Comparison of ENCODE assay signal across 11 cellular contexts in genomic region chr12:75366629-75367028, GRCh38. TPM values are rescaled to one million over a fixed set of nuclear protein-coding genes. Genes with fewer than 3 reads are reported as not detected.
A peak's percentile ranks its signal among the peaks of the same experiment; 100 is the strongest.
DNase-seq lines count a peak whose midpoint lies in the region; ATAC-seq and FAIRE-seq lines count a peak whose summit lies in the region.
"Had no signal": no experiment of that assay in that cellular context is flagged by ENCODE, and none has a peak within 500 bp of the region (broad histone marks: within the 10 kb centered on the region; RNA-seq: fewer than 3 reads in every experiment).

No MANE protein-coding gene starts in this region.

- H3K4me1 Mint-ChIP-seq in activated T-cell treated with anti-CD3 and anti-CD28 coated beads, Interleukin-2, amount 50 U/mL, for 24 hours (ENCODE audit: low read depth): peaks cover 11% of the 10 kb centered on the region

- H3K4me3 Mint-ChIP-seq in activated T-cell treated with anti-CD3 and anti-CD28 coated beads, Interleukin-2, amount 50 U/mL, for 24 hours: no peak overlapping the region
- H3K4me3 Mint-ChIP-seq: activated CD4-positive, alpha-beta T cell treated with anti-CD3 and anti-CD28 coated beads, Interleukin-2, amount 10 ng/mL, durations not matched to agents 7 days and 5 days had no signal

- no peak for FAIRE-seq in RCC 7860 (lab: Jason Lieb, UNC)
- FAIRE-seq: GM18507 had no signal

- no peaks in the 10 kb centered on the region for H3K27me3 ChIP-seq in iPS-18a (ENCODE audit: control insufficient read depth, insufficient read depth, low read length)

- no peaks in the 10 kb centered on the region for H3K9me3 Mint-ChIP-seq in activated T-cell treated with anti-CD3 and anti-CD28 coated beads, Interleukin-2, amount 50 U/mL, for 24 hours
- H3K9me3 Mint-ChIP-seq: activated CD4-positive, alpha-beta T cell treated with anti-CD3 and anti-CD28 coated beads, Interleukin-2, amount 10 ng/mL, durations not matched to agents 7 days and 5 days had no signal

- H3K27ac Mint-ChIP-seq in activated T-cell treated with anti-CD3 and anti-CD28 coated beads, Interleukin-2, amount 50 U/mL, for 24 hours: no peak overlapping the region
- H3K27ac Mint-ChIP-seq: activated CD4-positive, alpha-beta T cell treated with anti-CD3 and anti-CD28 coated beads, Interleukin-2, amount 10 ng/mL, durations not matched to agents 7 days and 5 days had no signal

- ATAC-seq in GM18868 (IDR thresholded peaks at IDR 0.05; ENCODE audit: unreplicated experiment): peak; percentile 90
- peak; percentile 55 for ATAC-seq in GM21825 (IDR thresholded peaks at IDR 0.05; ENCODE audit: unreplicated experiment)
- ATAC-seq in HG03575 (IDR thresholded peaks at IDR 0.05; ENCODE audit: extremely low read depth, insufficient number of reproducible peaks, low FRiP score, unreplicated experiment): peak; percentile 49
- ATAC-seq in left colon: no peak
- ATAC-seq: Right ventricle myocardium inferior had no signal

- peak overlapping the region; percentile 44 for H3K4me3 ChIP-seq in iPS-18a (ENCODE audit: low read length)

- H3K27ac ChIP-seq in iPS-18a (ENCODE audit: low read length): no peak overlapping the region

- no peaks in the 10 kb centered on the region for H3K36me3 ChIP-seq in iPS-18a (ENCODE audit: control insufficient read depth, low read depth, low read length)

- H3K36me3 Mint-ChIP-seq in activated T-cell treated with anti-CD3 and anti-CD28 coated beads, Interleukin-2, amount 50 U/mL, for 24 hours (ENCODE audit: low read depth): no peaks in the 10 kb centered on the region

- intact Hi-C loops in left colon (cut with DNase I, micrococcal nuclease): no loop called here

- H3K4me1 ChIP-seq in iPS-18a (ENCODE audit: control insufficient read depth, low read depth, low read length): peaks cover 26% of the 10 kb centered on the region

- H3K9ac ChIP-seq in iPS-18a (ENCODE audit: low read length): no peak overlapping the region

- no peak for DNase-seq in stimulated activated CD4-positive, alpha-beta T cell treated with anti-CD3 and anti-CD28 coated beads, Interleukin-4, amount 100 ng/mL, for 4 hours
- DNase-seq in left colon: no peak
- no peak for DNase-seq in activated T-cell treated with anti-CD3 and anti-CD28 coated beads, Interleukin-2, amount 50 U/mL, for 24 hours
- no peak for DNase-seq in RCC 7860 (ENCODE audit: low spot score)
- DNase-seq: activated CD4-positive, alpha-beta T cell treated with anti-CD3 and anti-CD28 coated beads, Interleukin-2, amount 10 ng/mL, durations not matched to agents 7 days and 5 days had no signal

- H3K9me3 ChIP-seq in iPS-18a (ENCODE audit: control insufficient read depth, low read depth, low read length): no peaks in the 10 kb centered on the region

- H3K27me3 Mint-ChIP-seq in activated T-cell treated with anti-CD3 and anti-CD28 coated beads, Interleukin-2, amount 50 U/mL, for 24 hours: no peaks in the 10 kb centered on the region
- H3K27me3 Mint-ChIP-seq: activated CD4-positive, alpha-beta T cell treated with anti-CD3 and anti-CD28 coated beads, Interleukin-2, amount 10 ng/mL, durations not matched to agents 7 days and 5 days had no signal

RNA-seq across cellular contexts. Expression of gene GLIPR1L2, which starts 24.3 kb away (rescaled TPM):
- not detected for total RNA-seq in left colon

RNA-seq across cellular contexts. Expression of gene GLIPR1L1, which starts 32.2 kb away (rescaled TPM):
- total RNA-seq in left colon: not detected
- total RNA-seq: activated CD4-positive, alpha-beta T cell treated with anti-CD3 and anti-CD28 coated beads, Interleukin-2, amount 10 ng/mL, durations not matched to agents 7 days and 5 days; Right ventricle myocardium inferior had no signal

RNA-seq across cellular contexts. Expression of gene CAPS2, which starts 36.5 kb away (rescaled TPM):
- total RNA-seq in left colon: 1 to 10 TPM; 5.6 to 5.9 TPM
